Comparison of ENCODE assay signal across 8 cellular contexts in genomic region chr14:30355431-30355913, GRCh38.
DNase-seq lines count a peak whose midpoint lies in the region; ATAC-seq and TF ChIP-seq lines count a peak whose summit lies in the region.

No MANE protein-coding gene starts in this region.

- peak; percentile 27 for DNase-seq in fibroblast of villous mesenchyme (ENCODE audit: low read depth)
- DNase-seq in SHP77 treated with DMSO at 0.1 percent for 48 hours (lab: John Stamatoyannopoulos, UW): no peak
- DNase-seq in NCI-H510A treated with DMSO at 0.1 percent for 48 hours (lab: John Stamatoyannopoulos, UW): no peak
- no peak for DNase-seq in activated effector memory CD4-positive, alpha-beta T cell treated with anti-CD3 and anti-CD28 coated beads, Interleukin-2, amount 50 U/mL, for 16 hours
- DNase-seq in middle frontal gyrus (ENCODE audit: extremely low spot score, low spot score): no peak

- TF ChIP-seq CTCF in fibroblast of villous mesenchyme (IDR thresholded peaks at IDR 0.05; ENCODE audit: insufficient read depth, low read depth, low read length): no peak

- no peak overlapping the region for H3K4me3 ChIP-seq in fibroblast of villous mesenchyme (ENCODE audit: low read depth, low read length)

- ATAC-seq in GM18520 (IDR thresholded peaks at IDR 0.05; ENCODE audit: unreplicated experiment): peak; percentile 63
- peak; percentile 77 for ATAC-seq in GM21526 (IDR thresholded peaks at IDR 0.05; ENCODE audit: low FRiP score, unreplicated experiment)
- ATAC-seq in HG03520 (IDR thresholded peaks at IDR 0.05; ENCODE audit: unreplicated experiment): peak; percentile 84
